Comparison of ENCODE assay signal across 9 cellular contexts in genomic region chr12:47779301-47779942, GRCh38. TPM values are rescaled to one million over a fixed set of nuclear protein-coding genes. Genes with fewer than 3 reads are reported as not detected.
DNase-seq lines count a peak whose midpoint lies in the region; ATAC-seq and TF ChIP-seq lines count a peak whose summit lies in the region.
"Had no signal": no experiment of that assay in that cellular context is flagged by ENCODE, and none has a peak within 500 bp of the region (broad histone marks: within the 10 kb centered on the region; RNA-seq: fewer than 3 reads in every experiment).

No MANE protein-coding gene starts in this region.

- peaks cover 0 to 30% (median 0%) of the 10 kb centered on the region in 3 donors for H3K36me3 ChIP-seq in Peyer's patch

- peak overlapping the region; percentile 69 for H3K27ac Mint-ChIP-seq in activated T-cell treated with anti-CD3 and anti-CD28 coated beads, Interleukin-2, amount 50 U/mL, for 72 hours
- H3K27ac Mint-ChIP-seq in neural crest cell (ENCODE audit: unreplicated experiment), result no peak overlapping the region

- peak; percentile 97 for TF ChIP-seq RAD21 in Ishikawa (IDR thresholded peaks at IDR 0.05; ENCODE audit: low read depth)

- TF ChIP-seq CTCF in Peyer's patch (IDR thresholded peaks at IDR 0.05), result peak; percentile 79 to 97 (median 94)
- peak; percentile 96 for TF ChIP-seq CTCF in fibroblast of pulmonary artery (IDR thresholded peaks at IDR 0.05; ENCODE audit: low read length, missing control alignments)
- TF ChIP-seq CTCF in neural crest cell (conservative IDR thresholded peaks at IDR 0.05), result peak; percentile 98

- no peaks in the 10 kb centered on the region for H3K9me3 Mint-ChIP-seq in activated T-cell treated with anti-CD3 and anti-CD28 coated beads, Interleukin-2, amount 50 U/mL, for 72 hours
- no peaks in the 10 kb centered on the region for H3K9me3 Mint-ChIP-seq in neural crest cell

- H3K4me3 ChIP-seq in Peyer's patch (no peak overlapping the region), fibroblast of pulmonary artery (replicated peaks; ENCODE audit: low read depth, low read length) (no peak overlapping the region)
- H3K4me3 ChIP-seq: skin epidermis had no signal

- H3K4me1 Mint-ChIP-seq in activated T-cell treated with anti-CD3 and anti-CD28 coated beads, Interleukin-2, amount 50 U/mL, for 72 hours (ENCODE audit: low read depth), result peaks cover 46% of the 10 kb centered on the region
- H3K4me1 Mint-ChIP-seq in neural crest cell, result peaks cover 36% of the 10 kb centered on the region

- no peak overlapping the region for H3K4me3 Mint-ChIP-seq in activated T-cell treated with anti-CD3 and anti-CD28 coated beads, Interleukin-2, amount 50 U/mL, for 72 hours
- H3K4me3 Mint-ChIP-seq in neural crest cell, result peak overlapping the region; percentile 70

- H3K9me3 ChIP-seq in Peyer's patch, result no peaks in the 10 kb centered on the region

- peaks cover 0 to 2% of the 10 kb centered on the region in 2 donors for H3K36me3 Mint-ChIP-seq in activated T-cell treated with anti-CD3 and anti-CD28 coated beads, Interleukin-2, amount 50 U/mL, for 72 hours (ENCODE audit: insufficient read depth in 2 of 2)
- H3K36me3 Mint-ChIP-seq in neural crest cell (ENCODE audit: low read depth), result peaks cover 3% of the 10 kb centered on the region

- no peaks in the 10 kb centered on the region for H3K27me3 Mint-ChIP-seq in activated T-cell treated with anti-CD3 and anti-CD28 coated beads, Interleukin-2, amount 50 U/mL, for 72 hours (ENCODE audit: low read depth)
- peaks cover 8% of the 10 kb centered on the region for H3K27me3 Mint-ChIP-seq in neural crest cell (ENCODE audit: low read depth)

- peaks cover 0 to 21% (median 2%) of the 10 kb centered on the region in 4 donors for H3K4me1 ChIP-seq in Peyer's patch

- no peak overlapping the region for H3K27ac ChIP-seq in Peyer's patch

- DNase-seq in DMS53 (lab: John Stamatoyannopoulos, UW) (peak; percentile 96), Peyer's patch (peak; percentile 87 to 96 (median 92)), fibroblast of pulmonary artery (ENCODE audit: low read depth) (peak; percentile 90), neural crest cell (ENCODE audit: low read depth, low spot score) (peak; percentile 98), stromal cell of bone marrow (ENCODE audit: low read depth) (peak; percentile 69)
- DNase-seq in activated T-cell treated with anti-CD3 and anti-CD28 coated beads, Interleukin-2, amount 50 U/mL, for 72 hours, result peak; percentile 87 to 92

- TF ChIP-seq POLR2A in Peyer's patch (IDR thresholded peaks at IDR 0.05), result no peak

- H3K27me3 ChIP-seq in Peyer's patch, result no peaks in the 10 kb centered on the region

- ATAC-seq in GM21515 (IDR thresholded peaks at IDR 0.05; ENCODE audit: unreplicated experiment), result peak; percentile 84
- peak; percentile 75 to 79 for ATAC-seq in activated T-cell treated with anti-CD3 and anti-CD28 coated beads, Interleukin-2, amount 50 U/mL, for 72 hours (replicated peaks in 1 of 2)

- TF ChIP-seq EP300 in Ishikawa (IDR thresholded peaks at IDR 0.05; ENCODE audit: borderline replicate concordance), result 0 out of 2 replicates have a peak, but pooled peaks have one; percentile 6

TF ChIP-seq in Ishikawa, 13 proteins besides CTCF, POLR2A, EP300 and RAD21:
- no peak for TF ChIP-seq USF1 (IDR thresholded peaks at IDR 0.05)
- TF ChIP-seq ZBTB7A (IDR thresholded peaks at IDR 0.05; ENCODE audit: low read depth), result no peak
- no peak for TF ChIP-seq YY1 (IDR thresholded peaks at IDR 0.05; ENCODE audit: low read depth)
- TF ChIP-seq TEAD4 (IDR thresholded peaks at IDR 0.05), result no peak
- no peak for TF ChIP-seq TAF1 (IDR thresholded peaks at IDR 0.05; ENCODE audit: low read depth)
- TF ChIP-seq EGR1 (IDR thresholded peaks at IDR 0.05), result no peak
- TF ChIP-seq MAX (IDR thresholded peaks at IDR 0.05), result no peak
- TF ChIP-seq FOXM1 (IDR thresholded peaks at IDR 0.05; ENCODE audit: borderline replicate concordance, low read depth), result no peak
- no peak for TF ChIP-seq TCF12 (IDR thresholded peaks at IDR 0.05; ENCODE audit: low read depth)
- TF ChIP-seq CEBPB (IDR thresholded peaks at IDR 0.05), result no peak
- TF ChIP-seq NFIC (IDR thresholded peaks at IDR 0.05), result no peak
- TF ChIP-seq CREB1 (IDR thresholded peaks at IDR 0.05; ENCODE audit: low read depth), result no peak
- TF ChIP-seq REST (IDR thresholded peaks at IDR 0.05; ENCODE audit: low read depth), result no peak

RNA-seq across cellular contexts. Expression of gene SLC48A1, which starts 6.4 kb away (rescaled TPM):
- total RNA-seq in Peyer's patch (10 to 100 TPM; 14.9 to 21.5 (median 15.9) TPM), neural crest cell (11.6 and 13.0 TPM in 2 replicates)
- total RNA-seq in activated T-cell treated with anti-CD3 and anti-CD28 coated beads, Interleukin-2, amount 50 U/mL, for 72 hours, result 10 to 100 TPM; 14.6 to 15.2 TPM

RNA-seq across cellular contexts. Expression of gene RAPGEF3, which starts 20.7 kb away (rescaled TPM):
- total RNA-seq in Peyer's patch, result 10 to 100 TPM in 3 of 4 donors, 1 to 10 TPM in 1; 4.9 to 33.0 (median 16.9) TPM
- 1 to 10 TPM in 1 of 2 donors, under 1 TPM in 1; 0.62 to 1.4 TPM for total RNA-seq in activated T-cell treated with anti-CD3 and anti-CD28 coated beads, Interleukin-2, amount 50 U/mL, for 72 hours
- total RNA-seq in neural crest cell, result 0.89 and 1.4 TPM in 2 replicates

RNA-seq across cellular contexts. Expression of gene HDAC7, which starts 40.3 kb away (rescaled TPM):
- total RNA-seq in Peyer's patch (10 to 100 TPM in 3 of 4 donors, 1 to 10 TPM in 1; 9.8 to 80.9 (median 36.8) TPM), neural crest cell (76.0 and 76.6 TPM in 2 replicates)
- 100 to 1,000 TPM; 288 to 350 TPM for total RNA-seq in activated T-cell treated with anti-CD3 and anti-CD28 coated beads, Interleukin-2, amount 50 U/mL, for 72 hours

RNA-seq across cellular contexts. Expression of gene ENDOU, which starts 54.1 kb away (rescaled TPM):
- not detected for total RNA-seq in Peyer's patch
- total RNA-seq in activated T-cell treated with anti-CD3 and anti-CD28 coated beads, Interleukin-2, amount 50 U/mL, for 72 hours, result under 1 TPM; 0.26 to 0.44 TPM
- not detected in 2 replicates for total RNA-seq in neural crest cell
